ENCODE assay signal across 9 cellular contexts in the genomic region with DNA sequence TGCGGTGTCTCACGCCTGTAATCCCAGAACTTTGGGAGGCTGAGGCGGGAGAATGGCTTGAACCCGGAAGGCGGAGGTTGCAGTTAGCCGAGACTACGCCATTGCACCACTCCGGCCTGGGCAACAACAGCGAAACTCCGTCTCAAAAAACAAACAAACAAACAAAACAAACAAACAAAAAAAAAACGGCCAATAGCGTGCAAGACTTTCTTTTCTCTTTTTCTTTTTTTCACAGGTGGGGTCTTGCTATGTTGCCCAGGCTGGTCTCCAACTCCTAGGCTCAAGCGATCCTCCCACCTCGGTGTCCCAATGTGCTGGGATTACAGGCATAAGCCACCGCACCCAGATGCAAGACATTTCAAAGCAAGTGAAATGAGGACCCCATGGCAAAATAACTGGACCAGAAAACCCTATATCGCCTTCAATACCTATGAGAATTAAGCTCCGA. TPM values are rescaled to one million over a fixed set of nuclear protein-coding genes. Genes with fewer than 3 reads are reported as not detected.
DNase-seq lines count a peak whose midpoint lies in the region; ATAC-seq and TF ChIP-seq lines count a peak whose summit lies in the region.
"Had no signal": no experiment of that assay in that cellular context is flagged by ENCODE, and none has a peak within 500 bp of the region (broad histone marks: within the 10 kb centered on the region; RNA-seq: fewer than 3 reads in every experiment).

No MANE protein-coding gene starts in this region.

- peaks cover 61 to 63% of the 10 kb centered on the region in 2 donors for H3K4me1 ChIP-seq in gastrocnemius medialis

- no peaks in the 10 kb centered on the region for H3K36me3 Mint-ChIP-seq in T-helper 17 cell (ENCODE audit: low read depth)

- ATAC-seq in T-helper 17 cell (no peak), gastrocnemius medialis (no peak), HG02678 (IDR thresholded peaks at IDR 0.05; ENCODE audit: unreplicated experiment) (no peak), HG03139 (IDR thresholded peaks at IDR 0.05; ENCODE audit: unreplicated experiment) (no peak)

- H3K27me3 Mint-ChIP-seq in T-helper 17 cell = no peaks in the 10 kb centered on the region

- in situ Hi-C loops in gastrocnemius medialis (cut with MboI; ENCODE audit: low sequenced_read_pairs in 4 of 4) = no loop called here

- DNase-seq in GM12865 (ENCODE audit: low read depth) (no peak), T-helper 17 cell (no peak), foreskin fibroblast (no peak), gastrocnemius medialis (peak in 1 of 2 donors; percentile 17), DMS53 (lab: John Stamatoyannopoulos, UW) (no peak), caudate nucleus (lab: John Stamatoyannopoulos, UW) (no peak)
- DNase-seq: SHP77 treated with DMSO at 0.1 percent for 48 hours had no signal

- peak overlapping the region; percentile 97 for H3K4me3 Mint-ChIP-seq in T-helper 17 cell

- H3K9me3 ChIP-seq in T-helper 17 cell (ENCODE audit: control insufficient read depth, low read length, poor library complexity, severe bottlenecking) (no peaks in the 10 kb centered on the region), gastrocnemius medialis (no peaks in the 10 kb centered on the region)

- H3K27ac ChIP-seq in gastrocnemius medialis = peak overlapping the region; percentile 94 to 99 (median 97)
- H3K27ac ChIP-seq in caudate nucleus (ENCODE audit: low read depth, low read length) = no peak overlapping the region

- H3K4me3 ChIP-seq in GM12865 (ENCODE audit: low read depth, low read length) = peak overlapping the region; percentile 97
- peak overlapping the region; percentile 86 to 99 for H3K4me3 ChIP-seq in foreskin fibroblast (ENCODE audit: low read depth in 1 of 2, low read length in 2 of 2)
- H3K4me3 ChIP-seq in gastrocnemius medialis = peak overlapping the region; percentile 89 to 97 (median 91)

- TF ChIP-seq POLR2A in gastrocnemius medialis (IDR thresholded peaks at IDR 0.05) = no peak

- intact Hi-C loops in gastrocnemius medialis (cut with DNase I; ENCODE audit: low total_unique reads) = no loop called here

- H3K27ac Mint-ChIP-seq in T-helper 17 cell = peak overlapping the region; percentile 37

- H3K27me3 ChIP-seq in gastrocnemius medialis = no peaks in the 10 kb centered on the region

- no peak for TF ChIP-seq CTCF in GM12865 (IDR thresholded peaks at IDR 0.05; ENCODE audit: insufficient read depth, low read depth, low read length, missing control alignments)
- no peak for TF ChIP-seq CTCF in foreskin fibroblast (IDR thresholded peaks at IDR 0.05; ENCODE audit: low read depth, low read length)
- TF ChIP-seq CTCF in gastrocnemius medialis (IDR thresholded peaks at IDR 0.05 in 4 of 5, conservative IDR thresholded peaks at IDR 0.05 in 1 of 5) = no peak

- no peaks in the 10 kb centered on the region for H3K36me3 ChIP-seq in gastrocnemius medialis

- peaks cover 41% of the 10 kb centered on the region for H3K4me1 Mint-ChIP-seq in T-helper 17 cell

RNA-seq across cellular contexts. Expression of gene PSAP, which starts 1.6 kb away (rescaled TPM):
- 100 to 1,000 TPM; 225 to 235 TPM for total RNA-seq in T-helper 17 cell
- 1,000 to 10,000 TPM in 3 of 4 donors, 100 to 1,000 TPM in 1; 833 to 1,730 (median 1,179) TPM for total RNA-seq in gastrocnemius medialis
